31 cellular contexts compared by ENCODE assay signal in genomic region chrX:30673405-30673804, GRCh38.
"Had no signal": no experiment of that assay in that cellular context is flagged by ENCODE, and none has a peak within 500 bp of the region (broad histone marks: within the 10 kb centered on the region; RNA-seq: fewer than 3 reads in every experiment).

No MANE protein-coding gene starts in this region.

- ATAC-seq: foreskin keratinocyte; stimulated activated naive CD8-positive, alpha-beta T cell treated with anti-CD3 and anti-CD28 coated beads, Interleukin-15, Interleukin-2, amounts not matched to agents 100 U/mL and 50 U/mL, for 24 hours; WTC11 had no signal

- H3K4me1 Mint-ChIP-seq: activated CD4-positive, alpha-beta T cell treated with anti-CD3 and anti-CD28 coated beads, Interleukin-2, amount 10 ng/mL, durations not matched to agents 7 days and 5 days; central memory CD8-positive, alpha-beta T cell; endodermal cell; immature natural killer cell; WTC11 had no signal

- DNase-seq: activated CD4-positive, alpha-beta memory T cell treated with anti-CD3 and anti-CD28 coated beads, Interleukin-2, amount 10 ng/mL, durations not matched to agents 7 days and 5 days; activated CD4-positive, alpha-beta T cell treated with anti-CD3 and anti-CD28 coated beads for 1 hour; activated CD4-positive, alpha-beta T cell treated with anti-CD3 and anti-CD28 coated beads, Interleukin-2, amount 10 ng/mL, durations not matched to agents 7 days and 5 days; activated CD8-positive, alpha-beta memory T cell treated with anti-CD3 and anti-CD28 coated beads, Interleukin-2, amount 50 U/mL, for 48 hours; activated effector memory CD4-positive, alpha-beta T cell treated with Interleukin-2 at 50 U/mL for 16 hours; activated naive CD4-positive, alpha-beta T cell treated with Interleukin-2 at 50 U/mL for 16 hours; activated T-cell treated with anti-CD3 and anti-CD28 coated beads, Interleukin-2, amount 50 U/mL, for 24 hours; anterior cingulate cortex; endodermal cell; foreskin keratinocyte; heart left ventricle; hypothalamus; immature natural killer cell; left ventricle myocardium inferior; mesendoderm; occipital lobe; right lobe of liver; stimulated activated CD4-positive, alpha-beta T cell treated with anti-CD3 and anti-CD28 coated beads, Interleukin-12 subunit alpha, Interleukin-12 subunit beta, amount 100 ng/mL, for 4 hours; stimulated activated CD4-positive, alpha-beta T cell treated with anti-CD3 and anti-CD28 coated beads, Interleukin-4, amount 100 ng/mL, for 1 hour; stimulated activated naive CD8-positive, alpha-beta T cell treated with anti-CD3 and anti-CD28 coated beads, Interleukin-15, Interleukin-2, amounts not matched to agents 100 U/mL and 50 U/mL, for 24 hours; T-helper 2 cell; testis; transverse colon had no signal

- H3K27me3 Mint-ChIP-seq: activated CD4-positive, alpha-beta memory T cell treated with anti-CD3 and anti-CD28 coated beads, Interleukin-2, amount 10 ng/mL, durations not matched to agents 7 days and 5 days; activated CD4-positive, alpha-beta T cell treated with anti-CD3 and anti-CD28 coated beads, Interleukin-2, amount 10 ng/mL, durations not matched to agents 7 days and 5 days; activated naive CD8-positive, alpha-beta T cell; central memory CD8-positive, alpha-beta T cell; dendritic cell treated with granulocyte-macrophage colony-stimulating factor and Interleukin-4, amounts not matched to agents 40 ng/mL and 50 ng/mL, for 4 days had no signal

- FAIRE-seq: bronchial epithelial cell, urothelium cell line had no signal

- H3K27ac Mint-ChIP-seq: activated CD4-positive, alpha-beta memory T cell treated with anti-CD3 and anti-CD28 coated beads, Interleukin-2, amount 10 ng/mL, durations not matched to agents 7 days and 5 days; activated CD4-positive, alpha-beta T cell treated with anti-CD3 and anti-CD28 coated beads, Interleukin-2, amount 10 ng/mL, durations not matched to agents 7 days and 5 days; activated naive CD8-positive, alpha-beta T cell; activated T-cell treated with anti-CD3 and anti-CD28 coated beads, Interleukin-2, amount 50 U/mL, for 24 hours; endodermal cell; immature natural killer cell; WTC11 had no signal

- H3K36me3 ChIP-seq: left ventricle myocardium inferior, transverse colon had no signal

- H3K4me3 ChIP-seq: esophagus muscularis mucosa, heart left ventricle, left ventricle myocardium inferior, lung, right lobe of liver, testis, transverse colon had no signal

- H3K4me3 Mint-ChIP-seq: activated CD4-positive, alpha-beta memory T cell treated with anti-CD3 and anti-CD28 coated beads, Interleukin-2, amount 10 ng/mL, durations not matched to agents 7 days and 5 days; activated CD4-positive, alpha-beta T cell treated with anti-CD3 and anti-CD28 coated beads, Interleukin-2, amount 10 ng/mL, durations not matched to agents 7 days and 5 days; activated naive CD8-positive, alpha-beta T cell; activated T-cell treated with anti-CD3 and anti-CD28 coated beads, Interleukin-2, amount 50 U/mL, for 24 hours; central memory CD8-positive, alpha-beta T cell; dendritic cell treated with granulocyte-macrophage colony-stimulating factor and Interleukin-4, amounts not matched to agents 40 ng/mL and 50 ng/mL, for 4 days; endodermal cell; immature natural killer cell; WTC11 had no signal

- H3K4me1 ChIP-seq: esophagus muscularis mucosa, foreskin keratinocyte, heart left ventricle, left ventricle myocardium inferior, testis, transverse colon had no signal

- H3K27me3 ChIP-seq: foreskin keratinocyte, right lobe of liver, testis, transverse colon had no signal

- H3K27ac ChIP-seq: esophagus muscularis mucosa, foreskin keratinocyte, heart left ventricle, left ventricle myocardium inferior, right lobe of liver, testis had no signal

- H3K9me3 ChIP-seq: esophagus muscularis mucosa, heart left ventricle, left ventricle myocardium inferior, right lobe of liver, testis, transverse colon had no signal

- H3K9me3 Mint-ChIP-seq: activated CD4-positive, alpha-beta memory T cell treated with anti-CD3 and anti-CD28 coated beads, Interleukin-2, amount 10 ng/mL, durations not matched to agents 7 days and 5 days; activated CD4-positive, alpha-beta T cell treated with anti-CD3 and anti-CD28 coated beads, Interleukin-2, amount 10 ng/mL, durations not matched to agents 7 days and 5 days; activated T-cell treated with anti-CD3 and anti-CD28 coated beads, Interleukin-2, amount 50 U/mL, for 24 hours; central memory CD8-positive, alpha-beta T cell; dendritic cell treated with granulocyte-macrophage colony-stimulating factor and Interleukin-4, amounts not matched to agents 40 ng/mL and 50 ng/mL, for 4 days; endodermal cell; immature natural killer cell; WTC11 had no signal
